Comparison of ENCODE assay signal across 14 cellular contexts in genomic region chr6:146281963-146282362, GRCh38.
"Had no signal": no experiment of that assay in that cellular context is flagged by ENCODE, and none has a peak within 500 bp of the region (broad histone marks: within the 10 kb centered on the region; RNA-seq: fewer than 3 reads in every experiment).

No MANE protein-coding gene starts in this region.

- H3K9me3 Mint-ChIP-seq: dendritic cell treated with granulocyte-macrophage colony-stimulating factor and Interleukin-4, amounts not matched to agents 40 ng/mL and 50 ng/mL, for 4 days had no signal

- H3K4me3 Mint-ChIP-seq: activated T-cell treated with anti-CD3 and anti-CD28 coated beads, Interleukin-2, amount 50 U/mL, for 72 hours; dendritic cell treated with granulocyte-macrophage colony-stimulating factor and Interleukin-4, amounts not matched to agents 40 ng/mL and 50 ng/mL, for 4 days; stimulated activated naive B cell treated with anti-CD40 and anti-IgM and Interleukin-4, amounts not matched to agents 10 μg/mL and 1 μg/mL and 100 μg/mL, for 72 hours had no signal

- H3K4me1 Mint-ChIP-seq: stimulated activated naive B cell treated with anti-CD40 and anti-IgM and Interleukin-4, amounts not matched to agents 10 μg/mL and 1 μg/mL and 100 μg/mL, for 72 hours had no signal

- H3K27me3 Mint-ChIP-seq: dendritic cell treated with granulocyte-macrophage colony-stimulating factor and Interleukin-4, amounts not matched to agents 40 ng/mL and 50 ng/mL, for 4 days; stimulated activated naive B cell treated with anti-CD40 and anti-IgM and Interleukin-4, amounts not matched to agents 10 μg/mL and 1 μg/mL and 100 μg/mL, for 72 hours had no signal

- DNase-seq: activated CD4-positive, alpha-beta T cell treated with anti-CD3 and anti-CD28 coated beads for 1 hour; activated gamma-delta T cell; activated T-cell treated with anti-CD3 and anti-CD28 coated beads, Interleukin-2, amount 50 U/mL, for 72 hours; effector CD8-positive, alpha-beta T cell; gastrocnemius medialis; heart right ventricle; left lung; occipital lobe; retina; stimulated activated naive B cell treated with anti-CD40 and anti-IgM and Interleukin-4, amounts not matched to agents 10 μg/mL and 1 μg/mL and 100 μg/mL, for 72 hours; WERI-Rb-1 had no signal

- H3K36me3 Mint-ChIP-seq: activated naive CD4-positive, alpha-beta T cell treated with anti-CD3 and anti-CD28 coated beads, Interleukin-2, amount 50 U/mL, for 72 hours; stimulated activated naive B cell treated with anti-CD40 and anti-IgM and Interleukin-4, amounts not matched to agents 10 μg/mL and 1 μg/mL and 100 μg/mL, for 72 hours had no signal

- ATAC-seq: activated naive CD4-positive, alpha-beta T cell treated with anti-CD3 and anti-CD28 coated beads, Interleukin-2, amount 50 U/mL, for 72 hours; activated T-cell treated with anti-CD3 and anti-CD28 coated beads, Interleukin-2, amount 50 U/mL, for 72 hours; esophagus mucosa; gastrocnemius medialis; heart right ventricle; left lung; stimulated activated naive B cell treated with anti-CD40 and anti-IgM and Interleukin-4, amounts not matched to agents 10 μg/mL and 1 μg/mL and 100 μg/mL, for 72 hours had no signal

- H3K27ac Mint-ChIP-seq: activated naive CD4-positive, alpha-beta T cell treated with anti-CD3 and anti-CD28 coated beads, Interleukin-2, amount 50 U/mL, for 72 hours; activated T-cell treated with anti-CD3 and anti-CD28 coated beads, Interleukin-2, amount 50 U/mL, for 72 hours; dendritic cell treated with granulocyte-macrophage colony-stimulating factor and Interleukin-4, amounts not matched to agents 40 ng/mL and 50 ng/mL, for 4 days; stimulated activated naive B cell treated with anti-CD40 and anti-IgM and Interleukin-4, amounts not matched to agents 10 μg/mL and 1 μg/mL and 100 μg/mL, for 72 hours had no signal
